12 cellular contexts compared by ENCODE assay signal in the genomic region with DNA sequence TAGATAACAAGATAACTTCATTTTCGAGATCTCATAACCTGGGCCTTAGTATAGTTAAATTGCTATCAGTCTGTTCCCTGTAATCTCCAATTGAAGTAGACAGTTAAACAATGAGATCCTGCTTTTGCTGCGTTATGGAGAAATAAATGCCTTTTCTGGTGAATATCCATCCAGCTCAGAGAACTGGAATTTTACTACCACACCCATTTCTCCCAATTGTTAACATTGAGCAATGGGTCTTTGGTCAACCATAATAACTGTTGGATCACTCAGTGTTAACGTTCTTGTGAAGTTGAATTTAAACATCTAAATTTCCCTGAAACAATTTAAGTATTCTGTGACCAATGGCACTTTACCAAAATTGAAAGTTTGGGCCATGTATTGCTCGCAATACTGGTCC. TPM values are rescaled to one million over a fixed set of nuclear protein-coding genes. Genes with fewer than 3 reads are reported as not detected.
DNase-seq lines count a peak whose midpoint lies in the region; FAIRE-seq and TF ChIP-seq lines count a peak whose summit lies in the region.
"Had no signal": no experiment of that assay in that cellular context is flagged by ENCODE, and none has a peak within 500 bp of the region (broad histone marks: within the 10 kb centered on the region; RNA-seq: fewer than 3 reads in every experiment).

No MANE protein-coding gene starts in this region.

- no peaks in the 10 kb centered on the region for H3K27me3 ChIP-seq in SJSA1 (replicated peaks)
- no peaks in the 10 kb centered on the region for H3K27me3 ChIP-seq in fibroblast of lung (ENCODE audit: control insufficient read depth, insufficient read depth, low read length)
- H3K27me3 ChIP-seq in stomach = no peaks in the 10 kb centered on the region
- H3K27me3 ChIP-seq: dorsolateral prefrontal cortex had no signal

- H3K9me3 ChIP-seq in SJSA1 (replicated peaks) = no peaks in the 10 kb centered on the region
- H3K9me3 ChIP-seq in fibroblast of lung (ENCODE audit: control insufficient read depth, insufficient read depth, low read depth, low read length) = no peaks in the 10 kb centered on the region
- H3K9me3 ChIP-seq in stomach = no peaks in the 10 kb centered on the region

- intact Hi-C loops in stomach (cut with DNase I; ENCODE audit: low total_unique reads) = no loop called here

- H3K27ac Mint-ChIP-seq in T-helper 2 cell treated with Interferon-gamma antibody and Interleukin-4, amounts not matched to agents 5 μg/mL and 100 μg/mL, for 36 hours = no peak overlapping the region
- H3K27ac Mint-ChIP-seq: activated T-helper 17 cell treated with anti-CD3 and anti-CD28 coated beads, Interleukin-2, amount 50 U/mL, for 72 hours had no signal

- DNase-seq in GM03348 (ENCODE audit: low spot score) = peak; percentile 67
- DNase-seq in SJSA1 (ENCODE audit: low read depth in 1 of 2, low spot score in 2 of 2) = peak in 1 of 2 experiments; percentile 66
- peak; percentile 72 to 91 for DNase-seq in fibroblast of lung (ENCODE audit: low read depth in 2 of 2)
- no peak for DNase-seq in stomach
- no peak for DNase-seq in D721Med (ENCODE audit: insufficient read length, low spot score)
- no peak for DNase-seq in T-helper 2 cell treated with Interferon-gamma antibody and Interleukin-4, amounts not matched to agents 5 μg/mL and 100 μg/mL, for 36 hours (ENCODE audit: low spot score)
- no peak for DNase-seq in NCI-H446 (lab: John Stamatoyannopoulos, UW)
- DNase-seq: DMS79; dorsolateral prefrontal cortex; stimulated activated naive CD4-positive, alpha-beta T cell treated with Interleukin-2 at 50 U/mL for 16 hours had no signal

- peaks cover 16% of the 10 kb centered on the region for H3K36me3 Mint-ChIP-seq in T-helper 2 cell treated with Interferon-gamma antibody and Interleukin-4, amounts not matched to agents 5 μg/mL and 100 μg/mL, for 36 hours (ENCODE audit: low read depth)

- no peak for FAIRE-seq in D721Med (lab: Jason Lieb, UNC)

- TF ChIP-seq CTCF in fibroblast of lung (conservative IDR thresholded peaks at IDR 0.05 in 1 of 2, IDR thresholded peaks at IDR 0.05 in 1 of 2; ENCODE audit: low read depth in 1 of 2, low read length in 2 of 2) (no peak), stomach (IDR thresholded peaks at IDR 0.05) (no peak), D721Med (IDR thresholded peaks at IDR 0.05; ENCODE audit: insufficient read depth, missing control alignments) (no peak)

- H3K4me3 Mint-ChIP-seq in T-helper 2 cell treated with Interferon-gamma antibody and Interleukin-4, amounts not matched to agents 5 μg/mL and 100 μg/mL, for 36 hours = no peak overlapping the region
- H3K4me3 Mint-ChIP-seq: activated T-helper 17 cell treated with anti-CD3 and anti-CD28 coated beads, Interleukin-2, amount 50 U/mL, for 72 hours had no signal

- H3K27ac ChIP-seq in SJSA1 (peak overlapping the region; percentile 91), fibroblast of lung (ENCODE audit: insufficient read depth, low read length) (peak overlapping the region; percentile 99), stomach (peak overlapping the region in 3 of 5 donors; percentile 11 to 92 (median 23))
- H3K27ac ChIP-seq: dorsolateral prefrontal cortex, VCaP had no signal

- H3K4me1 Mint-ChIP-seq in T-helper 2 cell treated with Interferon-gamma antibody and Interleukin-4, amounts not matched to agents 5 μg/mL and 100 μg/mL, for 36 hours (ENCODE audit: low read depth) = peaks cover 44% of the 10 kb centered on the region

- H3K4me3 ChIP-seq in SJSA1 (no peak overlapping the region), fibroblast of lung (replicated peaks in 1 of 4; ENCODE audit: control extremely low read depth in 1 of 4, insufficient read depth in 1 of 4, low read depth in 3 of 4, low read length in 4 of 4) (peak overlapping the region; percentile 83 to 99 (median 98)), stomach (no peak overlapping the region)

- peaks cover 81% of the 10 kb centered on the region for H3K79me2 ChIP-seq in fibroblast of lung (ENCODE audit: control insufficient read depth, insufficient read depth, low read length)

- no peak overlapping the region for H3K9ac ChIP-seq in fibroblast of lung (ENCODE audit: insufficient read depth, low read length)

- no peak for TF ChIP-seq POLR2A in stomach (IDR thresholded peaks at IDR 0.05)

- no peak for TF ChIP-seq EP300 in stomach (IDR thresholded peaks at IDR 0.05)

- H3K9me3 Mint-ChIP-seq in T-helper 2 cell treated with Interferon-gamma antibody and Interleukin-4, amounts not matched to agents 5 μg/mL and 100 μg/mL, for 36 hours = no peaks in the 10 kb centered on the region
- H3K9me3 Mint-ChIP-seq: activated T-helper 17 cell treated with anti-CD3 and anti-CD28 coated beads, Interleukin-2, amount 50 U/mL, for 72 hours had no signal

- no peaks in the 10 kb centered on the region for H3K27me3 Mint-ChIP-seq in T-helper 2 cell treated with Interferon-gamma antibody and Interleukin-4, amounts not matched to agents 5 μg/mL and 100 μg/mL, for 36 hours (ENCODE audit: low read depth)
- H3K27me3 Mint-ChIP-seq: activated T-helper 17 cell treated with anti-CD3 and anti-CD28 coated beads, Interleukin-2, amount 50 U/mL, for 72 hours had no signal

- peaks cover 56% of the 10 kb centered on the region for H3K4me1 ChIP-seq in SJSA1 (replicated peaks)
- peaks cover 17% of the 10 kb centered on the region for H3K4me1 ChIP-seq in fibroblast of lung (ENCODE audit: control insufficient read depth, extremely low read depth, insufficient read depth, low read length)
- H3K4me1 ChIP-seq in stomach = peaks cover 27 to 83% (median 57%) of the 10 kb centered on the region in 4 donors

- peak overlapping the region; percentile 92 for H3K4me2 ChIP-seq in fibroblast of lung (ENCODE audit: extremely low read depth, insufficient read depth, low read length)

- H4K20me1 ChIP-seq in fibroblast of lung (ENCODE audit: control insufficient read depth, extremely low read depth, insufficient read depth, low read length) = peaks cover 25% of the 10 kb centered on the region

- WGBS in stomach, 5 donors = 33 to 60% (median 37%) methylated on average over 4 of the region's 4 CpGs

- H3K36me3 ChIP-seq in SJSA1 = peaks cover 74% of the 10 kb centered on the region
- peaks cover 4% of the 10 kb centered on the region for H3K36me3 ChIP-seq in fibroblast of lung (ENCODE audit: control insufficient read depth, insufficient read depth, low read length)
- H3K36me3 ChIP-seq in stomach = no peaks in the 10 kb centered on the region

- H2AFZ ChIP-seq in fibroblast of lung (ENCODE audit: low read length) = no peak overlapping the region

RNA-seq across cellular contexts. Expression of gene CALU, which starts 3.0 kb away (rescaled TPM):
- total RNA-seq in SJSA1 (2014; rRNA removed; shearing (Covaris generic)) = 919 and 957 TPM in 2 replicates
- total RNA-seq in fibroblast of lung (538 and 636 TPM in 2 replicates), stomach (100 to 1,000 TPM in 1 of 5 donors, 10 to 100 TPM in 4; 10.1 to 270 (median 54.5) TPM)
- polyA plus RNA-seq in fibroblast of lung (835 and 1,372 TPM in 2 replicates), stomach (10 to 100 TPM; 15.7 to 42.3 (median 23.9) TPM)
- polyA plus RNA-seq in fibroblast of lung (2012) = 583 and 903 TPM in 2 replicates
- polyA minus RNA-seq in fibroblast of lung (ENCODE audit: low replicate concordance) = 86.7 and 98.4 TPM in 2 replicates

RNA-seq across cellular contexts. Expression of gene OPN1SW, which starts 33.4 kb away (rescaled TPM):
- not detected in 2 replicates for total RNA-seq in SJSA1 (2014; rRNA removed; shearing (Covaris generic))
- not detected in 2 replicates for total RNA-seq in fibroblast of lung
- not detected in 2 replicates for polyA plus RNA-seq in fibroblast of lung
- 0.28 and 0.31 TPM in 2 replicates for polyA plus RNA-seq in fibroblast of lung (2012)
- polyA minus RNA-seq in fibroblast of lung (ENCODE audit: low replicate concordance) = not detected in 2 replicates
- not detected for total RNA-seq in stomach
- polyA plus RNA-seq in stomach = not detected
- total RNA-seq: activated T-helper 17 cell treated with anti-CD3 and anti-CD28 coated beads, Interleukin-2, amount 50 U/mL, for 72 hours had no signal

RNA-seq across cellular contexts. Expression of gene CCDC136, which starts 49.6 kb away (rescaled TPM):
- 1.0 and 1.8 TPM in 2 replicates for total RNA-seq in SJSA1 (2014; rRNA removed; shearing (Covaris generic))
- total RNA-seq in fibroblast of lung (4.9 and 12.1 TPM in 2 replicates), stomach (10 to 100 TPM in 2 of 5 donors, 1 to 10 TPM in 3; 4.6 to 36.8 (median 9.2) TPM)
- polyA plus RNA-seq in fibroblast of lung (8.3 and 11.8 TPM in 2 replicates), stomach (1 to 10 TPM; 2.3 to 3.1 (median 2.7) TPM)
- polyA plus RNA-seq in fibroblast of lung (2012) = 5.5 and 8.8 TPM in 2 replicates
- 5.8 and 8.0 TPM in 2 replicates for polyA minus RNA-seq in fibroblast of lung (ENCODE audit: low replicate concordance)

Comparison
In these comparisons a context has a peak if more than half of its experiments do, and no peak if none do; other contexts are left out.
1. DNase-seq: peak in GM03348 (single experiment) and fibroblast of lung (2 of 2); none in stomach (single experiment), D721Med (single experiment), T-helper 2 cell treated with Interferon-gamma antibody and Interleukin-4, amounts not matched to agents 5 μg/mL and 100 μg/mL, for 36 hours (single experiment) and NCI-H446 (0 of 2).
2. H3K27ac ChIP-seq: peak in every context shown above with its lines; median percentile 99 in fibroblast of lung; 91 in SJSA1; 23 in stomach.
3. H3K4me3 ChIP-seq: peak in fibroblast of lung (4 of 4); none in SJSA1 (single experiment) and stomach (0 of 4).